20 cellular contexts compared by ENCODE assay signal in the genomic region with DNA sequence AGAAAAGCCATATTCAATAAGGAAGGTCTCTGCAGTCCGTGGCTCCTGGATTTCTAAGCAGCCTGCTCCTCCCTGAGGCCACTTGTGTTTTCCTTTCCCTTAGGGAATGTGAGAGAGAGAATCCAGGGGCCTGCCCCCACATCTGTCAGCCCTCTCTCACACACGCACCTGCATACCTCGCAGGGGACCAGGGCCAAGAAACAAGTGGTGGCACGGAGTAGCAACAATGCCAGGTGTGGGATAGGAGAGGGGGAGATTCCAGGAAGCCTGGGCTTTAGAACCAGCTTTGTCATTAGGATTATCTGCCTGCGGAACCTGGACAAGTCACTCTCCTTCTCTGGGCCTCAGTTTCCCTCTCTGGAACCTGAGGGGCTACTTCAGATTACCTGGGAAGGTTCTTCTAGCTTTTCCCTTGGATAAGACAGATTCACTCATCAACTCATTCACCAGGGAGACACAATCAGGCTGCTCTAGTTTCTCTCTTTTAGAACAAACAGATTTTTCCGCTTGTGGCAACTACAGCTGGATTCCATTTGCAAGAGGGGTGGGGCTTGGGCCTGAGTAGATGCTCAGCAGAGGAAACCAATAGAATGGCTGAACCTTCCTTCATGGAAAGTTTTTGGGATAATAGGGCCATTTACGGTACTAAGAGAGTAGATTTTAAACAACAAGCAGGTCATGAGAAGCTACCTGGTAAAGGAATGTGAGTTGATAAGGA. TPM values are rescaled to one million over a fixed set of nuclear protein-coding genes. Genes with fewer than 3 reads are reported as not detected.
"Had no signal": no experiment of that assay in that cellular context is flagged by ENCODE, and none has a peak within 500 bp of the region (broad histone marks: within the 10 kb centered on the region; RNA-seq: fewer than 3 reads in every experiment).

No MANE protein-coding gene starts in this region.

- FAIRE-seq: astrocyte had no signal

- H3K27ac Mint-ChIP-seq: activated CD8-positive, alpha-beta memory T cell treated with anti-CD3 and anti-CD28 coated beads, Interleukin-2, amount 10 ng/mL, durations not matched to agents 7 days and 5 days; type B pancreatic cell had no signal

- H3K27ac ChIP-seq: cardiac muscle cell, coronary artery had no signal

- H3K4me3 Mint-ChIP-seq: activated CD8-positive, alpha-beta memory T cell treated with anti-CD3 and anti-CD28 coated beads, Interleukin-2, amount 10 ng/mL, durations not matched to agents 7 days and 5 days; activated T-cell treated with anti-CD3 and anti-CD28 coated beads, Interleukin-2, amount 50 U/mL, for 4 hours; naive B cell; stimulated activated naive B cell treated with anti-CD40 and anti-IgM and Interleukin-4, amounts not matched to agents 10 μg/mL and 1 μg/mL and 100 μg/mL, for 72 hours; type B pancreatic cell had no signal

- H3K27me3 Mint-ChIP-seq: activated CD8-positive, alpha-beta memory T cell treated with anti-CD3 and anti-CD28 coated beads, Interleukin-2, amount 10 ng/mL, durations not matched to agents 7 days and 5 days; naive B cell; stimulated activated naive B cell treated with anti-CD40 and anti-IgM and Interleukin-4, amounts not matched to agents 10 μg/mL and 1 μg/mL and 100 μg/mL, for 72 hours; type B pancreatic cell had no signal

- H3K9me3 Mint-ChIP-seq: activated T-cell treated with anti-CD3 and anti-CD28 coated beads, Interleukin-2, amount 50 U/mL, for 4 hours; naive B cell; stimulated activated naive B cell treated with anti-CD40 and anti-IgM and Interleukin-4, amounts not matched to agents 10 μg/mL and 1 μg/mL and 100 μg/mL, for 72 hours; type B pancreatic cell had no signal

- H3K27me3 ChIP-seq: cardiac muscle cell had no signal

- DNase-seq: activated CD4-positive, alpha-beta T cell treated with anti-CD3 and anti-CD28 coated beads for 1 hour; activated CD4-positive, alpha-beta T cell treated with anti-CD3 and anti-CD28 coated beads, Interleukin-2, amount 50 U/mL, for 48 hours; activated CD8-positive, alpha-beta memory T cell treated with anti-CD3 and anti-CD28 coated beads, Interleukin-2, amount 10 ng/mL, durations not matched to agents 7 days and 5 days; activated gamma-delta T cell treated with Interleukin-2 at 50 U/mL for 16 hours; activated T-cell treated with anti-CD3 and anti-CD28 coated beads, Interleukin-2, amount 50 U/mL, for 4 hours; effector CD8-positive, alpha-beta T cell; left colon; naive B cell; posterior cingulate gyrus; stimulated activated CD4-positive, alpha-beta T cell treated with anti-CD3 and anti-CD28 coated beads, Interleukin-2, amount 100 ng/mL, for 24 hours; stimulated activated naive B cell treated with anti-CD40 and anti-IgM and Interleukin-4, amounts not matched to agents 10 μg/mL and 1 μg/mL and 100 μg/mL, for 72 hours; substantia nigra; T-helper 9 cell had no signal

- H3K4me1 Mint-ChIP-seq: activated CD8-positive, alpha-beta memory T cell treated with anti-CD3 and anti-CD28 coated beads, Interleukin-2, amount 10 ng/mL, durations not matched to agents 7 days and 5 days; stimulated activated naive B cell treated with anti-CD40 and anti-IgM and Interleukin-4, amounts not matched to agents 10 μg/mL and 1 μg/mL and 100 μg/mL, for 72 hours had no signal

- H3K4me3 ChIP-seq: cardiac muscle cell, coronary artery, lung had no signal

- ATAC-seq: activated CD8-positive, alpha-beta memory T cell treated with anti-CD3 and anti-CD28 coated beads, Interleukin-2, amount 10 ng/mL, durations not matched to agents 7 days and 5 days; activated T-cell treated with anti-CD3 and anti-CD28 coated beads, Interleukin-2, amount 50 U/mL, for 4 hours; left colon; sciatic nerve; stimulated activated naive B cell treated with anti-CD40 and anti-IgM and Interleukin-4, amounts not matched to agents 10 μg/mL and 1 μg/mL and 100 μg/mL, for 72 hours had no signal

RNA-seq across cellular contexts. Expression of a gene that starts 23.5 kb away (rescaled TPM):
- total RNA-seq: activated CD8-positive, alpha-beta memory T cell treated with anti-CD3 and anti-CD28 coated beads, Interleukin-2, amount 10 ng/mL, durations not matched to agents 7 days and 5 days; activated T-cell treated with anti-CD3 and anti-CD28 coated beads, Interleukin-2, amount 50 U/mL, for 4 hours; astrocyte; cardiac muscle cell; fibroblast of villous mesenchyme; left colon; lung; sciatic nerve had no signal
- polyA plus RNA-seq: cardiac muscle cell, lung had no signal

RNA-seq across cellular contexts. Expression of a gene that starts 55.6 kb away (rescaled TPM):
- total RNA-seq: activated CD8-positive, alpha-beta memory T cell treated with anti-CD3 and anti-CD28 coated beads, Interleukin-2, amount 10 ng/mL, durations not matched to agents 7 days and 5 days; activated T-cell treated with anti-CD3 and anti-CD28 coated beads, Interleukin-2, amount 50 U/mL, for 4 hours; fibroblast of villous mesenchyme; sciatic nerve had no signal
